In the genomic region with DNA sequence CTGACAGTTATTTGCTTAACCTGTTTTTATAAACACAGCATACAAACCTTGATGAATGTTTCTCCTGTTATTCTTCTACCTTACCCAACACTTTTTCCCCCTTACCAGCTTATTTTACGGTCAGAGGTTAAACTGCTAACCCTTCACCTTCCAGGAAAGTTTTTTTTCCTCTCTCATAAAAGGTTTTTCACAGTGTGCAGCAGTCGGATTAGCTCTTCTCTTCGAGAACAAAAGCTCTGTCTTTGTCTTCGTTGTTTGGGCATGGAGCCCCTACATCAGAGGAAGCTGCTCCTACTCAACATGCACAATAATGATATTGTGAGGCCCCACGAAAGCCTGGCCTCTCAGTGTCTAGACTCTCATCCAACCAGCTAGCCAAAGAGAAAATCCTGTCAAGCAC, we compare ENCODE assay signal across 20 cellular contexts.
"Had no signal": no experiment of that assay in that cellular context is flagged by ENCODE, and none has a peak within 500 bp of the region (broad histone marks: within the 10 kb centered on the region; RNA-seq: fewer than 3 reads in every experiment).

No MANE protein-coding gene starts in this region.

- H3K27me3 Mint-ChIP-seq: activated naive CD8-positive, alpha-beta T cell; effector memory CD8-positive, alpha-beta T cell; naive B cell; T-helper 17 cell had no signal

- H3K4me3 Mint-ChIP-seq: activated CD8-positive, alpha-beta T cell treated with anti-CD3 and anti-CD28 coated beads, Interleukin-2, amount 10 ng/mL, durations not matched to agents 7 days and 5 days; activated naive CD8-positive, alpha-beta T cell; effector memory CD8-positive, alpha-beta T cell; naive B cell; T-helper 17 cell; WTC11 had no signal

- H3K36me3 Mint-ChIP-seq: WTC11 had no signal

- ATAC-seq: activated CD8-positive, alpha-beta T cell treated with anti-CD3 and anti-CD28 coated beads, Interleukin-2, amount 10 ng/mL, durations not matched to agents 7 days and 5 days; body of pancreas; effector memory CD8-positive, alpha-beta T cell; gastrocnemius medialis; left colon; lower lobe of right lung; right cardiac atrium; T-helper 17 cell; WTC11 had no signal

- H3K27ac Mint-ChIP-seq: activated CD8-positive, alpha-beta T cell treated with anti-CD3 and anti-CD28 coated beads, Interleukin-2, amount 10 ng/mL, durations not matched to agents 7 days and 5 days; activated naive CD8-positive, alpha-beta T cell; effector memory CD8-positive, alpha-beta T cell; naive B cell; T-helper 17 cell; WTC11 had no signal

- H3K9me3 Mint-ChIP-seq: effector memory CD8-positive, alpha-beta T cell; WTC11 had no signal

- DNase-seq: activated CD4-positive, alpha-beta T cell treated with anti-CD3 and anti-CD28 coated beads for 48 hours; activated CD8-positive, alpha-beta memory T cell treated with anti-CD3 and anti-CD28 coated beads, Interleukin-2, amount 50 U/mL, for 4 hours; activated CD8-positive, alpha-beta T cell treated with anti-CD3 and anti-CD28 coated beads, Interleukin-2, amount 10 ng/mL, durations not matched to agents 7 days and 5 days; activated effector memory CD4-positive, alpha-beta T cell treated with anti-CD3 and anti-CD28 coated beads, Interleukin-2, amount 50 U/mL, for 16 hours; activated T-cell treated with anti-CD3 and anti-CD28 coated beads, Interleukin-2, amount 50 U/mL, for 48 hours; amniotic stem cell; body of pancreas; effector memory CD8-positive, alpha-beta T cell; gastrocnemius medialis; left colon; lower lobe of right lung; naive B cell; right cardiac atrium; small intestine; stimulated activated CD4-positive, alpha-beta T cell treated with anti-CD3 and anti-CD28 coated beads, Interleukin-4, amount 100 ng/mL, for 24 hours; stimulated activated naive CD4-positive, alpha-beta T cell treated with Interleukin-2 at 50 U/mL for 16 hours; T-helper 17 cell; upper lobe of left lung had no signal
